16 cellular contexts compared by ENCODE assay signal in genomic region chr20:62891111-62891510, GRCh38. TPM values are rescaled to one million over a fixed set of nuclear protein-coding genes. Genes with fewer than 3 reads are reported as not detected.
A peak's percentile ranks its signal among the peaks of the same experiment; 100 is the strongest.
DNase-seq lines count a peak whose midpoint lies in the region; ATAC-seq and TF ChIP-seq lines count a peak whose summit lies in the region.
"Had no signal": no experiment of that assay in that cellular context is flagged by ENCODE, and none has a peak within 500 bp of the region (broad histone marks: within the 10 kb centered on the region; RNA-seq: fewer than 3 reads in every experiment).

No MANE protein-coding gene starts in this region.

- peak; percentile 11 for DNase-seq in EH (ENCODE audit: low read depth)
- peak; percentile 97 to 98 for DNase-seq in SJCRH30
- DNase-seq in activated T-helper 1 cell treated with anti-CD3 and anti-CD28 coated beads, Interleukin-12 subunit alpha, Interleukin-12 subunit beta, Interleukin-2, Interleukin-4 antibody, amounts not matched to agents 30 ng/mL and 10 ng/mL and 1 ng/mL, durations not matched to agents 14 hours and 24 hours and 36 hours (ENCODE audit: low spot score), result no peak
- peak; percentile 38 for DNase-seq in lower lobe of right lung
- no peak for DNase-seq in CD14-positive monocyte (ENCODE audit: low spot score)
- no peak for DNase-seq in hippocampal formation (lab: John Stamatoyannopoulos, UW)
- DNase-seq in DMS79 (lab: John Stamatoyannopoulos, UW), result no peak
- DNase-seq: activated T-cell treated with anti-CD3 and anti-CD28 coated beads, Interleukin-2, amount 50 U/mL, for 1 hour; brain microvascular endothelial cell; COR-L47; heart right ventricle; natural killer cell; NCI-H1092 treated with DMSO at 0.1 percent for 48 hours; RPMI8226 had no signal

- peak overlapping the region; percentile 36 for H3K27ac Mint-ChIP-seq in activated T-helper 1 cell treated with anti-CD3 and anti-CD28 coated beads, Interleukin-12 subunit alpha, Interleukin-12 subunit beta, Interleukin-2, Interleukin-4 antibody, amounts not matched to agents 30 ng/mL and 10 ng/mL and 1 ng/mL, durations not matched to agents 14 hours and 24 hours and 36 hours
- H3K27ac Mint-ChIP-seq in CD14-positive monocyte, result peak overlapping the region in 1 of 7 donors; percentile 3
- H3K27ac Mint-ChIP-seq: natural killer cell had no signal

- H3K4me3 ChIP-seq in SJCRH30 (no peak overlapping the region), lower lobe of right lung (no peak overlapping the region)
- H3K4me3 ChIP-seq: heart right ventricle had no signal

- H3K27me3 ChIP-seq in SJCRH30 (no peaks in the 10 kb centered on the region), lower lobe of right lung (ENCODE audit: low read depth) (no peaks in the 10 kb centered on the region)
- H3K27me3 ChIP-seq: brain microvascular endothelial cell, heart right ventricle had no signal

- peaks cover 27% of the 10 kb centered on the region for H3K4me1 Mint-ChIP-seq in activated T-helper 1 cell treated with anti-CD3 and anti-CD28 coated beads, Interleukin-12 subunit alpha, Interleukin-12 subunit beta, Interleukin-2, Interleukin-4 antibody, amounts not matched to agents 30 ng/mL and 10 ng/mL and 1 ng/mL, durations not matched to agents 14 hours and 24 hours and 36 hours (ENCODE audit: low read depth)
- H3K4me1 Mint-ChIP-seq in CD14-positive monocyte, result peaks cover 5% of the 10 kb centered on the region

- intact Hi-C loops in activated T-helper 1 cell treated with anti-CD3 and anti-CD28 coated beads, Interleukin-12 subunit alpha, Interleukin-12 subunit beta, Interleukin-2, Interleukin-4 antibody, amounts not matched to agents 30 ng/mL and 10 ng/mL and 1 ng/mL, durations not matched to agents 14 hours and 24 hours and 36 hours (cut with micrococcal nuclease), result loop anchor here (5.0 kb wide), 1 partner anchor 36 kb away; the partner anchor contains the start of gene DIDO1
- intact Hi-C loops in lower lobe of right lung (cut with DNase I), result no loop called here
- intact Hi-C loops in CD14-positive monocyte (cut with micrococcal nuclease), result no loop called here

- H3K4me3 Mint-ChIP-seq in activated T-helper 1 cell treated with anti-CD3 and anti-CD28 coated beads, Interleukin-12 subunit alpha, Interleukin-12 subunit beta, Interleukin-2, Interleukin-4 antibody, amounts not matched to agents 30 ng/mL and 10 ng/mL and 1 ng/mL, durations not matched to agents 14 hours and 24 hours and 36 hours, result no peak overlapping the region
- H3K4me3 Mint-ChIP-seq in CD14-positive monocyte, result no peak overlapping the region
- H3K4me3 Mint-ChIP-seq: natural killer cell had no signal

- peaks cover 62% of the 10 kb centered on the region for H3K36me3 Mint-ChIP-seq in activated T-helper 1 cell treated with anti-CD3 and anti-CD28 coated beads, Interleukin-12 subunit alpha, Interleukin-12 subunit beta, Interleukin-2, Interleukin-4 antibody, amounts not matched to agents 30 ng/mL and 10 ng/mL and 1 ng/mL, durations not matched to agents 14 hours and 24 hours and 36 hours (ENCODE audit: low read depth)
- H3K36me3 Mint-ChIP-seq in CD14-positive monocyte, result peaks cover 97 to 99% of the 10 kb centered on the region in 2 donors

- peaks cover 76% of the 10 kb centered on the region for H3K36me3 ChIP-seq in SJCRH30
- H3K36me3 ChIP-seq in lower lobe of right lung, result peaks cover 100% of the 10 kb centered on the region

- peak overlapping the region; percentile 44 for H3K27ac ChIP-seq in SJCRH30
- H3K27ac ChIP-seq in lower lobe of right lung, result no peak overlapping the region
- H3K27ac ChIP-seq: brain microvascular endothelial cell, epithelial cell of prostate, heart right ventricle had no signal

- ATAC-seq in lower lobe of right lung, result no peak
- ATAC-seq: heart right ventricle, left cardiac atrium had no signal

- H3K9me3 ChIP-seq in SJCRH30 (replicated peaks), result no peaks in the 10 kb centered on the region
- H3K9me3 ChIP-seq in lower lobe of right lung, result no peaks in the 10 kb centered on the region
- H3K9me3 ChIP-seq: heart right ventricle had no signal

- H3K27me3 Mint-ChIP-seq in activated T-helper 1 cell treated with anti-CD3 and anti-CD28 coated beads, Interleukin-12 subunit alpha, Interleukin-12 subunit beta, Interleukin-2, Interleukin-4 antibody, amounts not matched to agents 30 ng/mL and 10 ng/mL and 1 ng/mL, durations not matched to agents 14 hours and 24 hours and 36 hours (ENCODE audit: insufficient read depth), result no peaks in the 10 kb centered on the region
- peaks cover 0 to 3% (median 0%) of the 10 kb centered on the region in 3 donors for H3K27me3 Mint-ChIP-seq in CD14-positive monocyte (ENCODE audit: low read depth in 3 of 3)

- no peak for TF ChIP-seq CTCF in lower lobe of right lung (IDR thresholded peaks at IDR 0.05)
- no peak for TF ChIP-seq CTCF in CD14-positive monocyte (IDR thresholded peaks at IDR 0.05)

- H3K4me1 ChIP-seq in SJCRH30 (peaks cover 37% of the 10 kb centered on the region), lower lobe of right lung (no peaks in the 10 kb centered on the region)

- H3K9me3 Mint-ChIP-seq in activated T-helper 1 cell treated with anti-CD3 and anti-CD28 coated beads, Interleukin-12 subunit alpha, Interleukin-12 subunit beta, Interleukin-2, Interleukin-4 antibody, amounts not matched to agents 30 ng/mL and 10 ng/mL and 1 ng/mL, durations not matched to agents 14 hours and 24 hours and 36 hours, result no peaks in the 10 kb centered on the region
- no peaks in the 10 kb centered on the region for H3K9me3 Mint-ChIP-seq in CD14-positive monocyte
- H3K9me3 Mint-ChIP-seq: natural killer cell had no signal

RNA-seq across cellular contexts. Expression of gene TCFL5, which starts 29.5 kb away (rescaled TPM):
- 19.9 and 21.2 TPM in 2 replicates for total RNA-seq in SJCRH30 (2014; rRNA removed; shearing (Covaris generic))
- total RNA-seq in activated T-helper 1 cell treated with anti-CD3 and anti-CD28 coated beads, Interleukin-12 subunit alpha, Interleukin-12 subunit beta, Interleukin-2, Interleukin-4 antibody, amounts not matched to agents 30 ng/mL and 10 ng/mL and 1 ng/mL, durations not matched to agents 14 hours and 24 hours and 36 hours, result 5.7 and 5.8 TPM in 2 replicates
- 8.2 TPM for total RNA-seq in lower lobe of right lung
- polyA plus RNA-seq in CD14-positive monocyte, result under 1 TPM; 0.38 to 0.89 TPM

RNA-seq across cellular contexts. Expression of gene DIDO1, which starts 35.2 kb away (rescaled TPM):
- total RNA-seq in SJCRH30 (2014; rRNA removed; shearing (Covaris generic)), result 98.5 and 108 TPM in 2 replicates
- 60.5 and 60.8 TPM in 2 replicates for total RNA-seq in activated T-helper 1 cell treated with anti-CD3 and anti-CD28 coated beads, Interleukin-12 subunit alpha, Interleukin-12 subunit beta, Interleukin-2, Interleukin-4 antibody, amounts not matched to agents 30 ng/mL and 10 ng/mL and 1 ng/mL, durations not matched to agents 14 hours and 24 hours and 36 hours
- total RNA-seq in lower lobe of right lung, result 54.6 TPM
- polyA plus RNA-seq in CD14-positive monocyte, result 10 to 100 TPM in 1 of 2 donors, 1 to 10 TPM in 1; 8.5 to 12.9 TPM

RNA-seq across cellular contexts. Expression of gene GID8, which starts 46.8 kb away (rescaled TPM):
- 109 and 117 TPM in 2 replicates for total RNA-seq in SJCRH30 (2014; rRNA removed; shearing (Covaris generic))
- 52.5 and 55.3 TPM in 2 replicates for total RNA-seq in activated T-helper 1 cell treated with anti-CD3 and anti-CD28 coated beads, Interleukin-12 subunit alpha, Interleukin-12 subunit beta, Interleukin-2, Interleukin-4 antibody, amounts not matched to agents 30 ng/mL and 10 ng/mL and 1 ng/mL, durations not matched to agents 14 hours and 24 hours and 36 hours
- total RNA-seq in lower lobe of right lung, result 26.2 TPM
- 10 to 100 TPM; 12.4 to 12.7 TPM for polyA plus RNA-seq in CD14-positive monocyte

Comparison
In these comparisons a context has a peak if more than half of its experiments do, and no peak if none do; other contexts are left out.
1. DNase-seq: peak in EH (single experiment), SJCRH30 (2 of 2) and lower lobe of right lung (single experiment); none in activated T-helper 1 cell treated with anti-CD3 and anti-CD28 coated beads, Interleukin-12 subunit alpha, Interleukin-12 subunit beta, Interleukin-2, Interleukin-4 antibody, amounts not matched to agents 30 ng/mL and 10 ng/mL and 1 ng/mL, durations not matched to agents 14 hours and 24 hours and 36 hours (single experiment), CD14-positive monocyte (single experiment), hippocampal formation (0 of 2) and DMS79 (single experiment).